In the genomic region with DNA sequence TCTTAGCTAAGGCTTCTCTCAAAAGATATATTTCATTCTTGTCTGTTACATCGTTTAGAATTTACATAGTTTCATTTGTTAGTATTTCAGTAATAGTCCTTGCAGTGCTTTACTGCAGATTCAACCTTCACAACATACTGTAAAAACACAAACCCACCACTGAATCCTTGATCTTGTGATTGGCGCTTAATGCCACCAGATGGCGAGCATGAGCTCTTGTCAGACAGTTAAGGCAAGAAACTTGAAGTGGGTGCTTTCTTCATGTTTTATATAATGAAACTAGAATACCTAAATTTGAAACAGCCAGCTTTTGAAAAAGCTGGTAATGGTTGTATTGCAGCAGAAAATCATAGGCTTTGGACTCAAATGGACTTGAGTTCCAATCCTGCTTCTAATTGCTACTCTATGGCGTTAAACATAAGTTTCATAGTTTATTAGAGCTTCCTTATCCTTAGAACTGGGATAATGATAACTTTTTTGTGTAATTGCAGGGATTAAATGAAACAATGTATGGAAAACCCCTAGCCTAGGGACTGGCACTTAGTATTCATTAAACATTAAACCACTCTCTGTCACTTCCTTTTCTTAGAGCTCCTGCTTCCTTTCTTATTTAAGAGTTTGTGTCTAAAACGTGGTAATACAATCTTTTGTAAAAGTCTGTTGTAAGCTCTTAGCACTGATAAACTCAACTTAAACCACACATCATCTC, we compare ENCODE assay signal across 8 cellular contexts.
A peak's percentile ranks its signal among the peaks of the same experiment; 100 is the strongest.
DNase-seq lines count a peak whose midpoint lies in the region; ATAC-seq, FAIRE-seq and TF ChIP-seq lines count a peak whose summit lies in the region.

No MANE protein-coding gene starts in this region.

- no peak overlapping the region for H4K5ac ChIP-seq in H1 (ENCODE audit: insufficient read length, low read depth, low read length)

- no peak overlapping the region for H2BK20ac ChIP-seq in H1 (ENCODE audit: low read length)

- H3K9ac ChIP-seq in H1 (replicated peaks in 1 of 4; ENCODE audit: extremely low read depth in 1 of 4, low read depth in 3 of 4, low read length in 3 of 4), result no peak overlapping the region

- ATAC-seq in HG02885 (IDR thresholded peaks at IDR 0.05; ENCODE audit: poor library complexity, unreplicated experiment), result peak; percentile 76
- ATAC-seq in naive thymus-derived CD4-positive, alpha-beta T cell, result peak; percentile 80

- no peak overlapping the region for H4K91ac ChIP-seq in H1 (replicated peaks; ENCODE audit: insufficient read length, low read length)

- H4K20me1 ChIP-seq in H1 (replicated peaks in 1 of 2; ENCODE audit: control insufficient read depth in 1 of 2, insufficient read depth in 2 of 2, low read length in 2 of 2), result peaks cover 3 to 6% of the 10 kb centered on the region in 2 experiments

- TF ChIP-seq POLR2A in H1 (IDR thresholded peaks at IDR 0.05; ENCODE audit: control extremely low read depth in 1 of 2, low read depth in 2 of 2, low read length in 2 of 2), result no peak
- no peak for TF ChIP-seq POLR2A in suprapubic skin (IDR thresholded peaks at IDR 0.05)

- H3K9me3 ChIP-seq in H1 (ENCODE audit: insufficient read depth in 2 of 2, low read depth in 1 of 2, low read length in 1 of 2), result no peaks in the 10 kb centered on the region
- H3K9me3 ChIP-seq in naive thymus-derived CD4-positive, alpha-beta T cell (ENCODE audit: control insufficient read depth in 2 of 3, low read length in 3 of 3), result no peaks in the 10 kb centered on the region
- H3K9me3 ChIP-seq in suprapubic skin, result no peaks in the 10 kb centered on the region

- H2BK12ac ChIP-seq in H1 (ENCODE audit: low read depth, low read length), result no peak overlapping the region

- H3K4me3 Mint-ChIP-seq in activated CD4-positive, alpha-beta memory T cell treated with anti-CD3 and anti-CD28 coated beads for 36 hours, result no peak overlapping the region
- H3K4me3 Mint-ChIP-seq in naive thymus-derived CD4-positive, alpha-beta T cell, result peak overlapping the region in 3 of 10 donors; percentile 19 to 58 (median 42)

- no peak overlapping the region for H3K18ac ChIP-seq in H1 (ENCODE audit: extremely low read depth, low read length)

- peak; percentile 47 for TF ChIP-seq CTCF in GM12874 (IDR thresholded peaks at IDR 0.05; ENCODE audit: insufficient read depth, low read depth, low read length)
- peak in 2 of 3 experiments; percentile 38 to 48; a peak in 3 of 4 replicates for TF ChIP-seq CTCF in H1 (IDR thresholded peaks at IDR 0.05; ENCODE audit: control extremely low read depth in 1 of 3, insufficient read depth in 1 of 3, low read depth in 1 of 3, low read length in 3 of 3)
- peak; percentile 46 to 49 for TF ChIP-seq CTCF in suprapubic skin (IDR thresholded peaks at IDR 0.05)

- no peak overlapping the region for H3K4me2 ChIP-seq in H1 (ENCODE audit: insufficient read depth in 1 of 2, low read depth in 2 of 2, low read length in 2 of 2)

- peaks cover 12% of the 10 kb centered on the region for H3K36me3 Mint-ChIP-seq in activated CD4-positive, alpha-beta memory T cell treated with anti-CD3 and anti-CD28 coated beads for 36 hours
- peaks cover 0 to 37% (median 7%) of the 10 kb centered on the region in 5 donors for H3K36me3 Mint-ChIP-seq in naive thymus-derived CD4-positive, alpha-beta T cell

- TF ChIP-seq RAD21 in H1 (IDR thresholded peaks at IDR 0.05 in 1 of 2, conservative IDR thresholded peaks at IDR 0.05 in 1 of 2; ENCODE audit: low read depth in 2 of 2, low read length in 2 of 2), result peak; percentile 3 to 18; a peak in 1 of 4 replicates

- FAIRE-seq in A204.1 (lab: Jason Lieb, UNC), result peak; percentile 98
- FAIRE-seq in H1 (lab: Jason Lieb, UNC), result peak; percentile 80

- H3K4me1 ChIP-seq in H1 (replicated peaks in 1 of 4; ENCODE audit: control insufficient read depth in 3 of 4, insufficient read depth in 4 of 4, low read length in 3 of 4), result 0 out of 7 replicates have a peak, but pooled peaks cover 0 to 2% (median 0%) of the 10 kb centered on the region in 4 experiments
- peaks cover 0 to 10% of the 10 kb centered on the region in 2 donors for H3K4me1 ChIP-seq in naive thymus-derived CD4-positive, alpha-beta T cell (ENCODE audit: control insufficient read depth in 2 of 2, insufficient read depth in 2 of 2, low read length in 2 of 2)
- H3K4me1 ChIP-seq in suprapubic skin, result no peaks in the 10 kb centered on the region

- no peaks in the 10 kb centered on the region for H3K27me3 ChIP-seq in H1 (replicated peaks in 1 of 4; ENCODE audit: control insufficient read depth in 3 of 4, extremely low read depth in 1 of 4, insufficient read depth in 3 of 4, low read length in 3 of 4)
- H3K27me3 ChIP-seq in naive thymus-derived CD4-positive, alpha-beta T cell (ENCODE audit: control insufficient read depth in 2 of 2, insufficient read depth in 2 of 2, low read length in 2 of 2), result no peaks in the 10 kb centered on the region
- H3K27me3 ChIP-seq in suprapubic skin, result no peaks in the 10 kb centered on the region

- no peak overlapping the region for H3K14ac ChIP-seq in H1 (ENCODE audit: insufficient read length)

- peak overlapping the region; percentile 84 for H3K27ac Mint-ChIP-seq in activated CD4-positive, alpha-beta memory T cell treated with anti-CD3 and anti-CD28 coated beads for 36 hours
- H3K27ac Mint-ChIP-seq in naive thymus-derived CD4-positive, alpha-beta T cell, result peak overlapping the region in 7 of 9 donors; percentile 42 to 62 (median 56)

- no peak overlapping the region for H3K23ac ChIP-seq in H1 (ENCODE audit: insufficient read length)

- H3K27ac ChIP-seq in H1 (ENCODE audit: low read depth, low read length), result no peak overlapping the region
- H3K27ac ChIP-seq in naive thymus-derived CD4-positive, alpha-beta T cell (ENCODE audit: low read depth, low read length), result no peak overlapping the region
- no peak overlapping the region for H3K27ac ChIP-seq in suprapubic skin

- H2BK15ac ChIP-seq in H1 (ENCODE audit: low read length), result no peak overlapping the region

- no peak overlapping the region for H2BK5ac ChIP-seq in H1 (ENCODE audit: low read depth, low read length)

- POLR2A ChIA-PET in activated CD4-positive, alpha-beta memory T cell treated with anti-CD3 and anti-CD28 coated beads for 36 hours (lab: Charles Lee), result interaction anchor here (1.4 to 1.5 kb wide), 2 partner anchors 9 to 95 kb away, joined by 3 to 4 read pairs; partner anchors contain the start of gene USP9X
- POLR2A ChIA-PET in H1 (lab: Charles Lee; ENCODE audit: partially characterized antibody), result interaction anchor here (1.4 kb wide), 1 partner anchor 10 kb away, joined by 4 read pairs; no protein-coding TSS in a partner anchor
- POLR2A ChIA-PET in naive thymus-derived CD4-positive, alpha-beta T cell (lab: Charles Lee), result interaction anchor here (1.0 kb wide), 1 partner anchor 28 kb away, joined by 3 read pairs; no protein-coding TSS in a partner anchor

- no peaks in the 10 kb centered on the region for H3K23me2 ChIP-seq in H1 (ENCODE audit: low read depth, low read length)

- peaks cover 33% of the 10 kb centered on the region for H3K4me1 Mint-ChIP-seq in activated CD4-positive, alpha-beta memory T cell treated with anti-CD3 and anti-CD28 coated beads for 36 hours (ENCODE audit: low read depth)
- H3K4me1 Mint-ChIP-seq in naive thymus-derived CD4-positive, alpha-beta T cell, result peaks cover 23 to 63% (median 51%) of the 10 kb centered on the region in 7 donors

- no peaks in the 10 kb centered on the region for H3K27me3 Mint-ChIP-seq in activated CD4-positive, alpha-beta memory T cell treated with anti-CD3 and anti-CD28 coated beads for 36 hours
- H3K27me3 Mint-ChIP-seq in naive thymus-derived CD4-positive, alpha-beta T cell, result no peaks in the 10 kb centered on the region

- no peak overlapping the region for H3K56ac ChIP-seq in H1 (replicated peaks; ENCODE audit: insufficient read length, low read depth, low read length)

- H3K79me1 ChIP-seq in H1 (ENCODE audit: low read depth, low read length), result no peaks in the 10 kb centered on the region

- no peak for TF ChIP-seq EP300 in H1 (IDR thresholded peaks at IDR 0.05; ENCODE audit: borderline replicate concordance in 1 of 2, low read depth in 2 of 2, low read length in 2 of 2)
- TF ChIP-seq EP300 in suprapubic skin (IDR thresholded peaks at IDR 0.05), result no peak

- H3K4me3 ChIP-seq in H1 (ENCODE audit: extremely low read depth in 1 of 4, insufficient read depth in 2 of 4, low read depth in 3 of 4, low read length in 4 of 4) (no peak overlapping the region), suprapubic skin (no peak overlapping the region)
- H3K4me3 ChIP-seq in naive thymus-derived CD4-positive, alpha-beta T cell (ENCODE audit: low read length), result no peak overlapping the region

- intact Hi-C loops in activated CD4-positive, alpha-beta memory T cell treated with anti-CD3 and anti-CD28 coated beads for 36 hours (cut with micrococcal nuclease), result loop anchor here (2.0 kb wide), 1 partner anchor 72 kb away; no protein-coding TSS in a partner anchor
- intact Hi-C loops in naive thymus-derived CD4-positive, alpha-beta T cell (cut with micrococcal nuclease), result loop anchor here (1.0 to 5.0 kb wide), 6 partner anchors 14 to 530 kb away; partner anchors contain the start of gene DDX3X (in 1 of the 2)

- 54% methylated on average over 5 of the region's 5 CpGs; no CpG with 5 or more reads in 1 of the 2 experiments for WGBS in H1 (ENCODE audit: extremely low coverage in 1 of 2, insufficient coverage in 1 of 2, insufficient read length in 1 of 2, insufficient replicate concordance in 2 of 2, low coverage in 1 of 2, low lambda C conversion rate in 2 of 2, missing lambda C conversion rate in 1 of 2), 2 experiments
- WGBS in suprapubic skin, result 41% methylated on average over 5 of the region's 5 CpGs

- H2AK5ac ChIP-seq in H1 (ENCODE audit: low read depth, low read length), result no peak overlapping the region

- CTCF ChIA-PET in activated CD4-positive, alpha-beta memory T cell treated with anti-CD3 and anti-CD28 coated beads for 36 hours (lab: Charles Lee), result interaction anchor here (0.7 to 2.0 kb wide), 27 partner anchors 10 to 580 kb away, joined by 3 to 14 read pairs (median 4); no protein-coding TSS in a partner anchor
- CTCF ChIA-PET in H1 (lab: Charles Lee; ENCODE audit: partially characterized antibody), result interaction anchor here (0.7 to 2.6 kb wide), 16 partner anchors 9 to 513 kb away, joined by 3 to 18 read pairs (median 4); no protein-coding TSS in a partner anchor
- CTCF ChIA-PET in naive thymus-derived CD4-positive, alpha-beta T cell (lab: Charles Lee), result interaction anchor here (0.8 to 1.9 kb wide), 10 partner anchors 9 to 527 kb away, joined by 3 to 9 read pairs (median 4); no protein-coding TSS in a partner anchor

- H3K4ac ChIP-seq in H1 (replicated peaks; ENCODE audit: insufficient read length, low read depth, low read length), result no peak overlapping the region

- H3K36me3 ChIP-seq in H1 (ENCODE audit: control insufficient read depth in 2 of 4, insufficient read depth in 4 of 4, low read length in 3 of 4), result peaks cover 4 to 83% (median 16%) of the 10 kb centered on the region in 4 experiments; a peak in 7 of 8 replicates
- peaks cover 0 to 5% (median 0%) of the 10 kb centered on the region in 3 experiments for H3K36me3 ChIP-seq in naive thymus-derived CD4-positive, alpha-beta T cell (ENCODE audit: control insufficient read depth in 2 of 3, insufficient read depth in 3 of 3, low read length in 3 of 3)
- peaks cover 7% of the 10 kb centered on the region for H3K36me3 ChIP-seq in suprapubic skin

- no peak overlapping the region for H2BK120ac ChIP-seq in H1 (replicated peaks; ENCODE audit: low read depth, low read length)

- peaks cover 0 to 41% of the 10 kb centered on the region in 2 experiments; a peak in 3 of 4 replicates for H3K79me2 ChIP-seq in H1 (ENCODE audit: control insufficient read depth in 1 of 2, insufficient read depth in 2 of 2, low read length in 2 of 2)

- DNase-seq in NCI-H345 (lab: John Stamatoyannopoulos, UW), result peak; percentile 31
- DNase-seq in activated CD4-positive, alpha-beta memory T cell treated with anti-CD3 and anti-CD28 coated beads for 36 hours, result peak; percentile 62
- DNase-seq in H1 (ENCODE audit: low read depth in 1 of 2, low spot score in 2 of 2), result no peak
- DNase-seq in naive thymus-derived CD4-positive, alpha-beta T cell, result peak in 8 of 9 donors; percentile 22 to 64 (median 46)
- DNase-seq in suprapubic skin (ENCODE audit: low spot score in 2 of 2), result no peak

- H3K9me3 Mint-ChIP-seq in activated CD4-positive, alpha-beta memory T cell treated with anti-CD3 and anti-CD28 coated beads for 36 hours, result no peaks in the 10 kb centered on the region
- H3K9me3 Mint-ChIP-seq in naive thymus-derived CD4-positive, alpha-beta T cell, result no peaks in the 10 kb centered on the region

- no peak overlapping the region for H4K8ac ChIP-seq in H1 (ENCODE audit: extremely low read depth, insufficient read depth, low read length)

- H2AFZ ChIP-seq in H1 (ENCODE audit: low read length), result no peak overlapping the region

Comparison
In these comparisons a context has a peak if more than half of its experiments do, and no peak if none do; other contexts are left out.
1. DNase-seq: peak in NCI-H345 (single experiment), activated CD4-positive, alpha-beta memory T cell treated with anti-CD3 and anti-CD28 coated beads for 36 hours (single experiment) and naive thymus-derived CD4-positive, alpha-beta T cell (8 of 9); none in H1 (0 of 2) and suprapubic skin (0 of 2).
2. Peak in every context shown above with its lines, with median percentiles within 50 percentile points of each other: CTCF ChIP-seq.